Comparison of ENCODE assay signal across 22 cellular contexts in the genomic region with DNA sequence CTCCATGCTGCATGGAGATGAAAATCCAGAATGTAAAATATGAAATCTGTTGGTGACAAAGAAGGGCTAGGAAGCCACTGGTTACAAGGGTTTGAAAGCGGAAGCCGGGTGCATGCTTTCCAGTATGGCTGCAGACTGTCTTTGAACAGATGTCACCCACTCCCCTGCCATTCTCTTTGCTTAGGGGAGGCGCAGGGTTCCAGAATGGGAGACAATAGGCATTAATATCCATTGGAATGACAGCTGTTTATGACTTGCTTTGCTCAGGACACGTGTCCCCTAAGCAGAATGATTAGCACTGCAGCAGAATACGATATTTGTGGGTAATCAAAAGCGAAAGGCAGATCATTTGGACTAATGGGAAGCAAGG. TPM values are rescaled to one million over a fixed set of nuclear protein-coding genes. Genes with fewer than 3 reads are reported as not detected.
DNase-seq lines count a peak whose midpoint lies in the region; ATAC-seq and TF ChIP-seq lines count a peak whose summit lies in the region.
"Had no signal": no experiment of that assay in that cellular context is flagged by ENCODE, and none has a peak within 500 bp of the region (broad histone marks: within the 10 kb centered on the region; RNA-seq: fewer than 3 reads in every experiment).

No MANE protein-coding gene starts in this region.

- POLR2A ChIA-PET in activated CD8-positive, alpha-beta T cell treated with anti-CD3 and anti-CD28 coated beads, Interleukin-2, amount 10 ng/mL, durations not matched to agents 7 days and 5 days (lab: Charles Lee), result no interaction called here

- TF ChIP-seq EP300 in esophagus muscularis mucosa (IDR thresholded peaks at IDR 0.05), result no peak

- H3K4me1 Mint-ChIP-seq in nephron progenitor cell, result peaks cover 59% of the 10 kb centered on the region
- peaks cover 16% of the 10 kb centered on the region for H3K4me1 Mint-ChIP-seq in activated CD8-positive, alpha-beta T cell treated with anti-CD3 and anti-CD28 coated beads, Interleukin-2, amount 10 ng/mL, durations not matched to agents 7 days and 5 days (ENCODE audit: low read depth)

- H3K4me3 ChIP-seq in esophagus muscularis mucosa (no peak overlapping the region), SJCRH30 (no peak overlapping the region)
- H3K4me3 ChIP-seq: BLaER1 treated with 17β-estradiol and CSF1 and Interleukin-3, amounts not matched to agents 10 nM and 100 nM had no signal

- H3K36me3 ChIP-seq in esophagus muscularis mucosa (no peaks in the 10 kb centered on the region), SJCRH30 (no peaks in the 10 kb centered on the region)
- H3K36me3 ChIP-seq: BLaER1 treated with 17β-estradiol and CSF1 and Interleukin-3, amounts not matched to agents 10 nM and 100 nM had no signal

- peak overlapping the region; percentile 81 for H3K27ac Mint-ChIP-seq in nephron progenitor cell
- H3K27ac Mint-ChIP-seq in activated CD8-positive, alpha-beta T cell treated with anti-CD3 and anti-CD28 coated beads, Interleukin-2, amount 10 ng/mL, durations not matched to agents 7 days and 5 days, result no peak overlapping the region
- H3K27ac Mint-ChIP-seq: CD4-positive, alpha-beta T cell; IgD-negative memory B cell; T-cell had no signal

- DNase-seq in NCI-H82 (lab: John Stamatoyannopoulos, UW) (peak; percentile 43), NCI-H82 treated with DMSO at 0.1 percent for 48 hours (lab: John Stamatoyannopoulos, UW; ENCODE audit: unreplicated experiment) (no peak), esophagus muscularis mucosa (ENCODE audit: extremely low spot score) (peak; percentile 83), nephron progenitor cell (no peak), SJCRH30 (no peak), Kasumi-1 (lab: John Stamatoyannopoulos, UW) (no peak)
- DNase-seq in activated CD8-positive, alpha-beta T cell treated with anti-CD3 and anti-CD28 coated beads, Interleukin-2, amount 10 ng/mL, durations not matched to agents 7 days and 5 days, result no peak
- no peak for DNase-seq in activated CD4-positive, alpha-beta T cell treated with anti-CD3 and anti-CD28 coated beads for 4 hours
- DNase-seq: AML-193; CD4-positive, alpha-beta T cell; HCEC 1CT; NCI-H1092 treated with DMSO at 0.1 percent for 48 hours; NCI-H1436; NCI-H187; NCI-H345; NCI-H510A treated with DMSO at 0.1 percent for 48 hours; Right ventricle myocardium superior; RPMI8226; T-cell had no signal

- ATAC-seq in activated CD8-positive, alpha-beta T cell treated with anti-CD3 and anti-CD28 coated beads, Interleukin-2, amount 10 ng/mL, durations not matched to agents 7 days and 5 days, result no peak
- ATAC-seq: T-cell had no signal

- H3K27me3 ChIP-seq in esophagus muscularis mucosa, result no peaks in the 10 kb centered on the region
- H3K27me3 ChIP-seq in SJCRH30, result no peaks in the 10 kb centered on the region

- WGBS in esophagus muscularis mucosa, result 91% methylated on average over 6 of the region's 6 CpGs

- peaks cover 0 to 30% (median 21%) of the 10 kb centered on the region in 4 donors for H3K4me1 ChIP-seq in esophagus muscularis mucosa
- H3K4me1 ChIP-seq in SJCRH30, result peaks cover 18% of the 10 kb centered on the region

- H3K4me3 Mint-ChIP-seq in nephron progenitor cell, result peak overlapping the region; percentile 44
- no peak overlapping the region for H3K4me3 Mint-ChIP-seq in activated CD8-positive, alpha-beta T cell treated with anti-CD3 and anti-CD28 coated beads, Interleukin-2, amount 10 ng/mL, durations not matched to agents 7 days and 5 days
- H3K4me3 Mint-ChIP-seq: CD4-positive, alpha-beta T cell; IgD-negative memory B cell; T-cell had no signal

- intact Hi-C loops in esophagus muscularis mucosa (cut with DNase I), result no loop called here

- CTCF ChIA-PET in activated CD8-positive, alpha-beta T cell treated with anti-CD3 and anti-CD28 coated beads, Interleukin-2, amount 10 ng/mL, durations not matched to agents 7 days and 5 days (lab: Charles Lee), result no interaction called here

- H3K9me3 Mint-ChIP-seq in nephron progenitor cell, result no peaks in the 10 kb centered on the region
- H3K9me3 Mint-ChIP-seq in activated CD8-positive, alpha-beta T cell treated with anti-CD3 and anti-CD28 coated beads, Interleukin-2, amount 10 ng/mL, durations not matched to agents 7 days and 5 days (ENCODE audit: insufficient read depth), result no peaks in the 10 kb centered on the region
- H3K9me3 Mint-ChIP-seq: CD4-positive, alpha-beta T cell; T-cell had no signal

- H3K27me3 Mint-ChIP-seq in nephron progenitor cell (ENCODE audit: low read depth, poor library complexity), result peaks cover 4% of the 10 kb centered on the region
- H3K27me3 Mint-ChIP-seq in activated CD8-positive, alpha-beta T cell treated with anti-CD3 and anti-CD28 coated beads, Interleukin-2, amount 10 ng/mL, durations not matched to agents 7 days and 5 days (ENCODE audit: low read depth), result peaks cover 6% of the 10 kb centered on the region
- H3K27me3 Mint-ChIP-seq: CD4-positive, alpha-beta T cell had no signal

- H3K9me3 ChIP-seq in esophagus muscularis mucosa (no peaks in the 10 kb centered on the region), SJCRH30 (replicated peaks) (no peaks in the 10 kb centered on the region)
- H3K9me3 ChIP-seq: BLaER1 treated with 17β-estradiol and CSF1 and Interleukin-3, amounts not matched to agents 10 nM and 100 nM had no signal

- H3K36me3 Mint-ChIP-seq in nephron progenitor cell (ENCODE audit: low read depth), result no peaks in the 10 kb centered on the region
- no peaks in the 10 kb centered on the region for H3K36me3 Mint-ChIP-seq in activated CD8-positive, alpha-beta T cell treated with anti-CD3 and anti-CD28 coated beads, Interleukin-2, amount 10 ng/mL, durations not matched to agents 7 days and 5 days (ENCODE audit: low read depth)
- H3K36me3 Mint-ChIP-seq: IgD-negative memory B cell, T-cell had no signal

- TF ChIP-seq CTCF in esophagus muscularis mucosa (IDR thresholded peaks at IDR 0.05) (no peak), nephron progenitor cell (IDR thresholded peaks at IDR 0.05) (no peak)

- H3K27ac ChIP-seq in esophagus muscularis mucosa (replicated peaks in 1 of 4) (no peak overlapping the region), SJCRH30 (no peak overlapping the region)
- H3K27ac ChIP-seq: BLaER1 treated with 17β-estradiol and CSF1 and Interleukin-3, amounts not matched to agents 10 nM and 100 nM; KMS-11 had no signal

- no peak for TF ChIP-seq POLR2A in esophagus muscularis mucosa (IDR thresholded peaks at IDR 0.05; ENCODE audit: low read depth)

RNA-seq across cellular contexts. Expression of a gene that starts 25.9 kb away (rescaled TPM):
- 100 to 1,000 TPM; 195 to 440 (median 314) TPM for total RNA-seq in esophagus muscularis mucosa
- total RNA-seq in SJCRH30 (2014; rRNA removed; shearing (Covaris generic)), result 57.5 and 76.4 TPM in 2 replicates
- 1 to 10 TPM; 4.0 to 4.2 TPM for total RNA-seq in activated CD8-positive, alpha-beta T cell treated with anti-CD3 and anti-CD28 coated beads, Interleukin-2, amount 10 ng/mL, durations not matched to agents 7 days and 5 days

Comparison
In these comparisons a context has a peak if more than half of its experiments do, and no peak if none do; other contexts are left out.
1. DNase-seq: peak in NCI-H82 (single experiment) and esophagus muscularis mucosa (single experiment); none in NCI-H82 treated with DMSO at 0.1 percent for 48 hours (single experiment), nephron progenitor cell (single experiment), SJCRH30 (0 of 2), Kasumi-1 (0 of 2), activated CD8-positive, alpha-beta T cell treated with anti-CD3 and anti-CD28 coated beads, Interleukin-2, amount 10 ng/mL, durations not matched to agents 7 days and 5 days (single experiment) and activated CD4-positive, alpha-beta T cell treated with anti-CD3 and anti-CD28 coated beads for 4 hours (0 of 2).
2. RNA of a gene that starts 25.9 kb away (total RNA-seq): 195 to 440 TPM in esophagus muscularis mucosa and 57.5 to 76.4 TPM in SJCRH30; 4.0 to 4.2 TPM in activated CD8-positive, alpha-beta T cell treated with anti-CD3 and anti-CD28 coated beads, Interleukin-2, amount 10 ng/mL, durations not matched to agents 7 days and 5 days; every median in the first group is over 10 times any median in the second.